Comparison of ENCODE assay signal across 8 cellular contexts in genomic region chr19:33430674-33431277, GRCh38. TPM values are rescaled to one million over a fixed set of nuclear protein-coding genes. Genes with fewer than 3 reads are reported as not detected.
DNase-seq lines count a peak whose midpoint lies in the region; ATAC-seq and TF ChIP-seq lines count a peak whose summit lies in the region.

No MANE protein-coding gene starts in this region.

- no TSS peak for BruUV-seq in HCT116 (replicated peaks; lab: Mats Ljungman, UMichigan)

- no peaks in the 10 kb centered on the region for H4K20me1 ChIP-seq in HCT116 (ENCODE audit: insufficient read depth)

- no peaks in the 10 kb centered on the region for H3K79me2 ChIP-seq in HCT116 (ENCODE audit: insufficient read depth, low read length)

- TF ChIP-seq POLR2A in HCT116 (IDR thresholded peaks at IDR 0.05; ENCODE audit: borderline replicate concordance, extremely low read depth, insufficient read depth, insufficient read length) (no peak), lower leg skin (IDR thresholded peaks at IDR 0.05) (no peak)

- POLR2A ChIA-PET in HCT116 (lab: Charles Lee), result no interaction called here

- 23 to 31% methylated on average over 13 of the region's 13 CpGs for WGBS in lower leg skin, 2 donors

- H3K27ac ChIP-seq in HCT116 (ENCODE audit: low read depth, low read length), result no peak overlapping the region
- H3K27ac ChIP-seq in colonic mucosa, result no peak overlapping the region

- TF ChIP-seq CTCF in HCT116 (IDR thresholded peaks at IDR 0.05 in 2 of 3, conservative IDR thresholded peaks at IDR 0.05 in 1 of 3; ENCODE audit: borderline replicate concordance in 1 of 3, insufficient read depth in 1 of 3, low read depth in 2 of 3, low read length in 2 of 3) (peak; percentile 56 to 95 (median 91); a peak in 5 of 6 replicates), colonic mucosa (IDR thresholded peaks at IDR 0.05) (peak; percentile 65), lower leg skin (IDR thresholded peaks at IDR 0.05) (no peak)

- RAD21 ChIA-PET in HCT116 (lab: Charles Lee; ENCODE audit: low non-redundant PET in 1 of 2, low total read pairs in 2 of 2, uncharacterized antibody in 2 of 2, unreplicated experiment in 2 of 2), result interaction anchor here (0.6 to 1.2 kb wide), 5 partner anchors 15 to 340 kb away, joined by 3 to 5 read pairs (median 4); no protein-coding TSS in a partner anchor

- no peak overlapping the region for H3K4me3 ChIP-seq in HCT116 (replicated peaks in 1 of 2; ENCODE audit: low read depth in 1 of 2, low read length in 2 of 2)
- no peak overlapping the region for H3K4me3 ChIP-seq in colonic mucosa
- no peak overlapping the region for H3K4me3 ChIP-seq in lower leg skin (ENCODE audit: low read depth, poor library complexity, severe bottlenecking)

- no peaks in the 10 kb centered on the region for H3K9me2 ChIP-seq in HCT116 (ENCODE audit: insufficient read depth)

- H3K4me2 ChIP-seq in HCT116 (ENCODE audit: low read length), result no peak overlapping the region

- CTCF ChIA-PET in HCT116 (lab: Charles Lee), result interaction anchor here (0.6 to 1.2 kb wide), 15 partner anchors 9 to 1282 kb away, joined by 3 to 52 read pairs (median 4); no protein-coding TSS in a partner anchor

- H3K9ac ChIP-seq in HCT116 (ENCODE audit: low read length), result no peak overlapping the region
- no peak overlapping the region for H3K9ac ChIP-seq in colonic mucosa (ENCODE audit: low read depth in 2 of 2, low read length in 2 of 2)

- DNase-seq in CD1c-positive myeloid dendritic cell (ENCODE audit: extremely low spot score) (peak; percentile 50), HCT116 (ENCODE audit: low read depth, low spot score) (peak; percentile 22), NCI-H524 (lab: John Stamatoyannopoulos, UW) (peak; percentile 85 to 89), colonic mucosa (peak; percentile 68), lower leg skin (ENCODE audit: low spot score in 2 of 2) (peak; percentile 55 to 93)
- DNase-seq in activated CD4-positive, alpha-beta T cell treated with anti-CD3 and anti-CD28 coated beads for 48 hours, result peak; percentile 78
- DNase-seq in stimulated activated CD8-positive, alpha-beta memory T cell treated with anti-CD3 and anti-CD28 coated beads, Interleukin-12 subunit alpha, Interleukin-12 subunit beta, amount 100 ng/mL, for 1 hour (ENCODE audit: low read depth), result peak; percentile 28

- no peaks in the 10 kb centered on the region for H3K4me1 ChIP-seq in HCT116 (ENCODE audit: control insufficient read depth in 1 of 2, insufficient read depth in 2 of 2, low read length in 2 of 2)
- H3K4me1 ChIP-seq in colonic mucosa, result no peaks in the 10 kb centered on the region

- ATAC-seq in HCT116, result peak; percentile 98
- ATAC-seq in GM19035 (IDR thresholded peaks at IDR 0.05; ENCODE audit: unreplicated experiment), result no peak

- intact Hi-C loops in HCT116 (cut with micrococcal nuclease), result loop anchor here (1.0 kb wide), 1 partner anchor 341 kb away; no protein-coding TSS in a partner anchor
- intact Hi-C loops in colonic mucosa (cut with DNase I), result loop anchor here (2.0 kb wide), 1 partner anchor 340 kb away; no protein-coding TSS in a partner anchor
- intact Hi-C loops in lower leg skin (cut with DNase I; ENCODE audit: low total_unique reads), result loop anchor here (2.0 kb wide), 1 partner anchor 338 kb away; no protein-coding TSS in a partner anchor

- TF ChIP-seq RAD21 in HCT116 (IDR thresholded peaks at IDR 0.05; ENCODE audit: low read depth), result peak; percentile 78

- H3K9me3 ChIP-seq in HCT116 (ENCODE audit: control insufficient read depth in 1 of 2, insufficient read depth in 1 of 2, low read depth in 1 of 2, low read length in 2 of 2), result no peaks in the 10 kb centered on the region
- no peaks in the 10 kb centered on the region for H3K9me3 ChIP-seq in colonic mucosa

- H3K36me3 ChIP-seq in HCT116 (ENCODE audit: control insufficient read depth in 1 of 2, insufficient read depth in 2 of 2, low read length in 2 of 2) (no peaks in the 10 kb centered on the region), colonic mucosa (no peaks in the 10 kb centered on the region)

- H2AFZ ChIP-seq in HCT116 (ENCODE audit: low read depth, low read length, poor library complexity, severe bottlenecking), result no peak overlapping the region

- no peaks in the 10 kb centered on the region for H3K27me3 ChIP-seq in HCT116 (ENCODE audit: insufficient read depth, low read length)
- H3K27me3 ChIP-seq in colonic mucosa, result no peaks in the 10 kb centered on the region

TF ChIP-seq in HCT116, 20 proteins besides CTCF, POLR2A, EP300 and RAD21:
- TF ChIP-seq MAX (IDR thresholded peaks at IDR 0.05) (no peak), FOSL1 (IDR thresholded peaks at IDR 0.05; ENCODE audit: low read depth) (no peak), ATF3 (IDR thresholded peaks at IDR 0.05) (no peak), EGR1 (IDR thresholded peaks at IDR 0.05; ENCODE audit: low read depth) (no peak), SP1 (IDR thresholded peaks at IDR 0.05; ENCODE audit: low read depth) (no peak), SIN3A (IDR thresholded peaks at IDR 0.05; ENCODE audit: low read depth) (no peak)

RNA-seq across cellular contexts. Expression of gene CEBPG, which starts 57.3 kb away (rescaled TPM):
- 51.1 TPM for total RNA-seq in HCT116 (2021; ENCODE audit: unreplicated experiment)
- polyA plus RNA-seq in HCT116 (2012), result 36.7 and 42.2 TPM in 2 replicates
- total RNA-seq in colonic mucosa, result 10 to 100 TPM; 62.1 to 72.3 TPM
- total RNA-seq in lower leg skin, result 10 to 100 TPM; 38.0 to 48.3 (median 43.1) TPM

Comparison
In these comparisons a context has a peak if more than half of its experiments do, and no peak if none do; other contexts are left out.
1. DNase-seq: peak in every context shown above with its lines; median percentile 87 in NCI-H524; 78 in activated CD4-positive, alpha-beta T cell treated with anti-CD3 and anti-CD28 coated beads for 48 hours; 74 in lower leg skin; 68 in colonic mucosa; 50 in CD1c-positive myeloid dendritic cell; 28 in stimulated activated CD8-positive, alpha-beta memory T cell treated with anti-CD3 and anti-CD28 coated beads, Interleukin-12 subunit alpha, Interleukin-12 subunit beta, amount 100 ng/mL, for 1 hour; 22 in HCT116.
2. CTCF ChIP-seq: peak in HCT116 (3 of 3) and colonic mucosa (single experiment); none in lower leg skin (0 of 3).